1 cellular context compared by ENCODE assay signal in genomic region chr2:239893236-239893515, GRCh38.
A peak's percentile ranks its signal among the peaks of the same experiment; 100 is the strongest.
TF ChIP-seq lines count a peak whose summit lies in the region.

No MANE protein-coding gene starts in this region.

TF ChIP-seq in WTC11, 78 proteins besides CTCF, POLR2A, EP300 and RAD21 (continued from another document):
- no peak for TF ChIP-seq ATF2 (CRISPR knock-in tag; IDR thresholded peaks at IDR 0.05; ENCODE audit: borderline replicate concordance, low read depth)
- peak; percentile 60 for TF ChIP-seq NFYB (CRISPR knock-in tag; conservative IDR thresholded peaks at IDR 0.05; ENCODE audit: low read depth)
